In the genomic region with DNA sequence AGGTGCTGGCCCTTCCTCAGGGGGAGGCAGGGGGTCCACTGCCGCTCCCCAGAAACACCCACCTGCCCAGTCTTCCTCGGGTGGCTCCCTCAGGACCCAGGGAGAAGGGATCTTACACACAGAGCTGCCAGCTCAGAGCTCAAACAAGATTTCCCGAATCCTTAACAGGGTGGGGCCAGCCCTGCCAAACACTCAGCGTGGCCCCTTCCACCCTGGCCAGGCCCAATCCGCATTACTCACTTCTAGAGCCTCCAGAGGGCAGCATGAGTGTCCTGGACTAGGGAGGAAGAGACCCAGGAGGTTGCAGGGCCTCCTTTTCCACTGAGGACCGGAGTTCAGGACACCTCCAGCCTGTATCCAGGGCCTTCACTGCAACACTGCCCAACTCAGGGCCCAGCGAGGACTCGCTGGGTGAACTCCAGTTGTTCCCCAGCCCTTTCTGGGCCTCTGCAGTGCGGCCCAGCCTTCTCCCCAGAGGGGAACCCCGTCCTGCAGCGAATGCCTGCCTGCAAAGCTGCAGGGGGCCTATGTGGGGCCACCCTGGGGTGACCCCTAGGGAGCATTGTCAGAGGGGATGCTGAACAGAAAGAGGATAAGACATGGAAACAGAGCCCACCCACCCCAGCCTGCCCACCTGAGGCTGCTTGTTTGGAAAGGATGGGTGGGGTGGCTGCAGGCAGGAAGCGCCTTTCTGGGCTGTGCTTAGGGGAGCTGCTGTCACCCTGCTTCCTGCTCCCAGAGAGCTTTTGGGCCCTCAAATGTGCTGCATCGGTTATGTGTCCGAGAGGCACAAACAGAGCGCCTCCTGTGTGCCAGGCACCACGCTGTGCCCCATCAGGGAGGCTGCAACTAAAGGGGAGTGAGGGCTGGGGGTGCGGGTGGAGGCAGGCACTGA, we compare ENCODE assay signal across 9 cellular contexts. TPM values are rescaled to one million over a fixed set of nuclear protein-coding genes. Genes with fewer than 3 reads are reported as not detected.
A peak's percentile ranks its signal among the peaks of the same experiment; 100 is the strongest.
DNase-seq lines count a peak whose midpoint lies in the region; ATAC-seq and TF ChIP-seq lines count a peak whose summit lies in the region.
"Had no signal": no experiment of that assay in that cellular context is flagged by ENCODE, and none has a peak within 500 bp of the region (broad histone marks: within the 10 kb centered on the region; RNA-seq: fewer than 3 reads in every experiment).

No MANE protein-coding gene starts in this region.

- in situ Hi-C loops in astrocyte of the spinal cord (cut with HindIII; ENCODE audit: low sequenced_read_pairs): no loop called here

- no peaks in the 10 kb centered on the region for H3K27me3 Mint-ChIP-seq in CD4-positive, CD25-positive, alpha-beta regulatory T cell

- H3K27me3 ChIP-seq in CD4-positive, CD25-positive, alpha-beta regulatory T cell (ENCODE audit: control insufficient read depth, insufficient read depth, low read length): no peaks in the 10 kb centered on the region
- H3K27me3 ChIP-seq in lower lobe of right lung (ENCODE audit: low read depth): no peaks in the 10 kb centered on the region

- no peaks in the 10 kb centered on the region for H3K36me3 ChIP-seq in CD4-positive, CD25-positive, alpha-beta regulatory T cell (ENCODE audit: control insufficient read depth, insufficient read depth, low read length)
- no peaks in the 10 kb centered on the region for H3K36me3 ChIP-seq in lower lobe of right lung

- H3K27ac Mint-ChIP-seq in CD4-positive, CD25-positive, alpha-beta regulatory T cell: peak overlapping the region; percentile 92 to 96 (median 93)

- peak overlapping the region in 3 of 4 donors; percentile 34 to 84 (median 80) for H3K4me3 Mint-ChIP-seq in CD4-positive, CD25-positive, alpha-beta regulatory T cell

- intact Hi-C loops in lower lobe of right lung (cut with DNase I): loop anchor here (10.0 kb wide), 1 partner anchor 100 kb away; no protein-coding TSS in a partner anchor

- H3K4me3 ChIP-seq in CD4-positive, CD25-positive, alpha-beta regulatory T cell (ENCODE audit: low read depth, low read length): no peak overlapping the region
- H3K4me3 ChIP-seq in astrocyte of the spinal cord (ENCODE audit: low read depth, low read length) (no peak overlapping the region), lower lobe of right lung (no peak overlapping the region)

- peak overlapping the region; percentile 51 for H3K27ac ChIP-seq in CD4-positive, CD25-positive, alpha-beta regulatory T cell (ENCODE audit: insufficient read depth, low read length, poor library complexity, severe bottlenecking)
- H3K27ac ChIP-seq in lower lobe of right lung: no peak overlapping the region

- ATAC-seq in CD4-positive, CD25-positive, alpha-beta regulatory T cell (ENCODE audit: low read depth in 2 of 2): peak; percentile 42 to 73
- ATAC-seq in lower lobe of right lung (peak; percentile 56 to 72), HG02970 (IDR thresholded peaks at IDR 0.05; ENCODE audit: low FRiP score, unreplicated experiment) (no peak)

- peaks cover 4 to 28% (median 10%) of the 10 kb centered on the region in 4 donors for H3K4me1 Mint-ChIP-seq in CD4-positive, CD25-positive, alpha-beta regulatory T cell

- peak in 2 of 3 donors; percentile 29 to 86 for DNase-seq in CD4-positive, CD25-positive, alpha-beta regulatory T cell
- peak; percentile 63 for DNase-seq in HuH-7.5 (ENCODE audit: low spot score)
- DNase-seq in astrocyte of the spinal cord (ENCODE audit: low read depth, low spot score): peak; percentile 50
- no peak for DNase-seq in lower lobe of right lung
- DNase-seq in medulla oblongata (ENCODE audit: extremely low spot score): no peak
- DNase-seq in retina: no peak
- DNase-seq in stimulated activated CD8-positive, alpha-beta memory T cell treated with anti-CD3 and anti-CD28 coated beads, Interleukin-4, amount 100 ng/mL, for 48 hours: no peak
- DNase-seq: anterior cingulate cortex had no signal

- H3K9me3 ChIP-seq in CD4-positive, CD25-positive, alpha-beta regulatory T cell (ENCODE audit: control insufficient read depth in 2 of 2, low read length in 2 of 2): no peaks in the 10 kb centered on the region
- H3K9me3 ChIP-seq in lower lobe of right lung: no peaks in the 10 kb centered on the region

- peaks cover 0 to 3% (median 0%) of the 10 kb centered on the region in 7 donors for H3K9me3 Mint-ChIP-seq in CD4-positive, CD25-positive, alpha-beta regulatory T cell

- no peaks in the 10 kb centered on the region for H3K36me3 Mint-ChIP-seq in CD4-positive, CD25-positive, alpha-beta regulatory T cell

- H3K4me1 ChIP-seq in CD4-positive, CD25-positive, alpha-beta regulatory T cell (ENCODE audit: control insufficient read depth, insufficient read depth, low read length, poor library complexity, severe bottlenecking): peaks cover 22% of the 10 kb centered on the region
- peaks cover 34% of the 10 kb centered on the region for H3K4me1 ChIP-seq in lower lobe of right lung

- TF ChIP-seq CTCF in astrocyte of the spinal cord (IDR thresholded peaks at IDR 0.05; ENCODE audit: low read depth, low read length) (peak; percentile 51), lower lobe of right lung (IDR thresholded peaks at IDR 0.05) (peak; percentile 35)

RNA-seq across cellular contexts. Expression of a gene that starts 43.8 kb away (rescaled TPM):
- total RNA-seq in CD4-positive, CD25-positive, alpha-beta regulatory T cell: 139 TPM
- polyA plus RNA-seq in CD4-positive, CD25-positive, alpha-beta regulatory T cell: 10 to 100 TPM in 3 of 4 donors, 1 to 10 TPM in 1; 8.8 to 23.9 (median 20.3) TPM
- 53.6 TPM for total RNA-seq in lower lobe of right lung

RNA-seq across cellular contexts. Expression of a gene that starts 44.4 kb away (rescaled TPM):
- 38.1 TPM for total RNA-seq in CD4-positive, CD25-positive, alpha-beta regulatory T cell
- polyA plus RNA-seq in CD4-positive, CD25-positive, alpha-beta regulatory T cell: 10 to 100 TPM; 26.5 to 35.2 (median 31.7) TPM
- 78.7 TPM for total RNA-seq in lower lobe of right lung

Comparison
In these comparisons a context has a peak if more than half of its experiments do, and no peak if none do; other contexts are left out.
1. DNase-seq: peak in CD4-positive, CD25-positive, alpha-beta regulatory T cell (2 of 3), HuH-7.5 (single experiment) and astrocyte of the spinal cord (single experiment); none in lower lobe of right lung (single experiment), medulla oblongata (single experiment), retina (single experiment) and stimulated activated CD8-positive, alpha-beta memory T cell treated with anti-CD3 and anti-CD28 coated beads, Interleukin-4, amount 100 ng/mL, for 48 hours (single experiment).